8 cellular contexts compared by ENCODE assay signal in the genomic region with DNA sequence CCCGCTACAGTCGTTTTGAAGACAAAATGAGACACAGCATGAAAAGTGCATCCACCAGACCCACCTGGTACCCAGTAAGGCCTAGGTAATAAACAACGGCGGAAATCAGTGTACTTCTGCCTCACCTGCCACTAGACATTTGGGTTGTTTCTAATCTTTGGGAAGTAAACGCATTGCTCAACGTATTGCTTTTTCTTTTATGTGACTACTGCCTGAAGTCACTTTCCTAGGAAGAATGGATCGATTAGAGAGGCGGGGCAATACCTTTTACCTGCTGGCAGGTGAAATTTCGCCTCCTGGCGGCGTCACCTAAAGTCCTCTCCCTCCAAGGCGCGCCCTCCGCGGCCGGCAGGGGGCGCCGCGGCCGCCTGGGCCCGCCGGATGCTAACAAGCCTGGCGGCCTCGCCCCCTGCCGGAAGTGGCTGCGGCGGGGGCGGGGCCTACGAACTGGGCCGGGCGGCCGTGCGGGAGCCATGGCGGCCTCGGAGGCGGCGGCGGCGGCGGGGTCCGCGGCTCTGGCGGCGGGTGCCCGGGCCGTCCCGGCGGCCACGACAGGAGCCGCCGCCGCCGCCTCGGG. TPM values are rescaled to one million over a fixed set of nuclear protein-coding genes. Genes with fewer than 3 reads are reported as not detected.
DNase-seq lines count a peak whose midpoint lies in the region; ATAC-seq and TF ChIP-seq lines count a peak whose summit lies in the region.

ATMIN (plus strand) TSS at position 445 of the 577 bp plus-strand sequence; CDS start at position 474, 29 bp downstream.

- H3K36me3 ChIP-seq in esophagus (ENCODE audit: control insufficient read depth in 2 of 2, insufficient read depth in 2 of 2, low read length in 1 of 2) (no peaks in the 10 kb centered on the region), mucosa of stomach (ENCODE audit: control insufficient read depth, insufficient read depth, low read length) (no peaks in the 10 kb centered on the region)

- H3K9me3 ChIP-seq in esophagus (ENCODE audit: control insufficient read depth in 2 of 2, insufficient read depth in 1 of 2, low read depth in 1 of 2, low read length in 1 of 2) (no peaks in the 10 kb centered on the region), mucosa of stomach (ENCODE audit: control insufficient read depth, low read length) (no peaks in the 10 kb centered on the region)

- peak; percentile 100 for TF ChIP-seq CTCF in Calu3 (IDR thresholded peaks at IDR 0.05; ENCODE audit: unreplicated experiment)

- peaks cover 38% of the 10 kb centered on the region for H3K4me1 Mint-ChIP-seq in Calu3 (ENCODE audit: low read depth, unreplicated experiment)

- CTCF ChIA-PET in Calu3 (lab: Charles Lee), result interaction anchor here (0.6 to 1.3 kb wide), 14 partner anchors 13 to 599 kb away, joined by 3 to 9 read pairs (median 3); partner anchors contain the start of genes BCO1, C16orf46, CENPN and CMC2

- WGBS in esophagus, 2 donors, result 5 to 10% methylated on average over 26 to 54 of the region's 54 CpGs

- H3K4me3 ChIP-seq in esophagus (ENCODE audit: low read depth in 1 of 2, low read length in 2 of 2) (peak within 1 kb of the TSS; percentile 89 to 97), mucosa of stomach (ENCODE audit: low read length) (peak within 1 kb of the TSS; percentile 67)

- peak; percentile 97 for DNase-seq in Calu3
- DNase-seq in HuH-7.5 (ENCODE audit: low spot score), result peak; percentile 86
- DNase-seq in OCI-M1 (lab: John Stamatoyannopoulos, UW), result peak; percentile 94
- peak; percentile 91 for DNase-seq in activated T-cell treated with anti-CD3 and anti-CD28 coated beads, Interleukin-2, amount 50 U/mL, for 1 hour
- peak; percentile 88 for DNase-seq in stimulated activated CD8-positive, alpha-beta memory T cell treated with anti-CD3 and anti-CD28 coated beads, Interleukin-4, amount 100 ng/mL, for 48 hours

- ATAC-seq in GM21423 (IDR thresholded peaks at IDR 0.05; ENCODE audit: unreplicated experiment), result peak; percentile 91

- H3K36me3 Mint-ChIP-seq in Calu3 (ENCODE audit: insufficient read depth, unreplicated experiment), result peaks cover 34% of the 10 kb centered on the region

- peak within 1 kb of the TSS; percentile 60 for H3K27ac Mint-ChIP-seq in Calu3 (ENCODE audit: unreplicated experiment)

- H3K27ac ChIP-seq in esophagus (ENCODE audit: low read depth in 2 of 2, low read length in 1 of 2), result peak within 1 kb of the TSS; percentile 90 to 92

- H3K9me3 Mint-ChIP-seq in Calu3 (ENCODE audit: low read depth, unreplicated experiment), result no peaks in the 10 kb centered on the region

- peak within 1 kb of the TSS; percentile 64 for H3K9ac ChIP-seq in mucosa of stomach (ENCODE audit: low read length)

- H3K4me1 ChIP-seq in esophagus (ENCODE audit: control insufficient read depth in 2 of 2, insufficient read depth in 2 of 2, low read length in 1 of 2) (peaks cover 0 to 2% of the 10 kb centered on the region in 2 donors), mucosa of stomach (ENCODE audit: control insufficient read depth, insufficient read depth, low read length) (peaks cover 6% of the 10 kb centered on the region)

- H3K27me3 ChIP-seq in esophagus (ENCODE audit: control insufficient read depth in 1 of 2, insufficient read depth in 2 of 2, low read length in 2 of 2) (no peaks in the 10 kb centered on the region), mucosa of stomach (ENCODE audit: control insufficient read depth, insufficient read depth, low read length) (no peaks in the 10 kb centered on the region)

- intact Hi-C loops in Calu3 (cut with micrococcal nuclease; ENCODE audit: unreplicated experiment), result loop anchor here (2.0 to 10.0 kb wide), 4 partner anchors 107 to 699 kb away; no protein-coding TSS in a partner anchor

- BruUV-seq in Calu3 (replicated peaks; lab: Mats Ljungman, UMichigan), result no TSS peak

- H3K4me3 Mint-ChIP-seq in Calu3 (ENCODE audit: low read depth, unreplicated experiment), result peak within 1 kb of the TSS; percentile 80

- no peaks in the 10 kb centered on the region for H3K27me3 Mint-ChIP-seq in Calu3 (ENCODE audit: unreplicated experiment)

RNA-seq across cellular contexts. Expression of gene ATMIN, which starts in this region (rescaled TPM):
- total RNA-seq in Calu3 (2022), result 61.3 and 64.3 TPM in 2 replicates
- polyA plus RNA-seq in esophagus, result 10 to 100 TPM; 13.7 to 15.5 TPM

Comparison
In these comparisons a context has a peak if more than half of its experiments do, and no peak if none do; other contexts are left out.
1. Peak in every context shown above with its lines: DNase-seq, ATAC-seq, H3K4me3 ChIP-seq and H3K27ac ChIP-seq.